1 cellular context compared by ENCODE assay signal in the genomic region with DNA sequence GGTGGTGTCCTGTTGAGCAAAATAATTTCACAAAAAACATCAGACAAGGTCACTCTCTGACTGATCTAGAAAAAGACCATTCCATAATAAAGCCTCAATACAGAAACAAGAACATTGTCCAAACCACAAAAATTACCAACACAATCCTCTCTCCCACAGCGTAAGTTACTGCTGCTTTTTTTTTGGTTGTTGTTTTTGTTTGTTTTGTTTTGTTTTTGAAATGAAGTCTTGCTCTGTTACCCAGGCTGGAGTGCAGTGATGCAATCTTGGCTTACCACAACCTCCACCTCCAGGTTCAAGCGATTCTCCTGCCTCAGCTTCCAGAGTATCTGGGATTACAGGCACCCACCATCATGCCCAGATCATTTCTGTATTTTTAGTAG.
TF ChIP-seq lines count a peak whose summit lies in the region.

No MANE protein-coding gene starts in this region.

TF ChIP-seq in IMR-90, 13 proteins besides CTCF, POLR2A, EP300 and RAD21:
- TF ChIP-seq CEBPB (IDR thresholded peaks at IDR 0.05; ENCODE audit: low read depth, low read length) (no peak), BHLHE40 (IDR thresholded peaks at IDR 0.05; ENCODE audit: low read depth, low read length) (no peak), NFE2L2 (IDR thresholded peaks at IDR 0.05; ENCODE audit: low read depth, low read length) (no peak), SMC3 (IDR thresholded peaks at IDR 0.05; ENCODE audit: low read depth, low read length) (no peak), MAZ (IDR thresholded peaks at IDR 0.05; ENCODE audit: borderline replicate concordance, low read depth, low read length) (no peak), MXI1 (IDR thresholded peaks at IDR 0.05; ENCODE audit: borderline replicate concordance, low read depth, low read length) (no peak), CHD1 (IDR thresholded peaks at IDR 0.05; ENCODE audit: low read depth, low read length) (no peak), RFX5 (IDR thresholded peaks at IDR 0.05; ENCODE audit: low read depth, low read length) (no peak), MAFK (IDR thresholded peaks at IDR 0.05; ENCODE audit: low read depth, low read length) (no peak), RCOR1 (IDR thresholded peaks at IDR 0.05; ENCODE audit: insufficient replicate concordance, low read length) (no peak), FOS (IDR thresholded peaks at IDR 0.05; ENCODE audit: low read depth, low read length) (no peak)
- TF ChIP-seq, protein P1, sequence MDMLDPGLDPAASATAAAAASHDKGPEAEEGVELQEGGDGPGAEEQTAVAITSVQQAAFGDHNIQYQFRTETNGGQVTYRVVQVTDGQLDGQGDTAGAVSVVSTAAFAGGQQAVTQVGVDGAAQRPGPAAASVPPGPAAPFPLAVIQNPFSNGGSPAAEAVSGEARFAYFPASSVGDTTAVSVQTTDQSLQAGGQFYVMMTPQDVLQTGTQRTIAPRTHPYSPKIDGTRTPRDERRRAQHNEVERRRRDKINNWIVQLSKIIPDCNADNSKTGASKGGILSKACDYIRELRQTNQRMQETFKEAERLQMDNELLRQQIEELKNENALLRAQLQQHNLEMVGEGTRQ (IDR thresholded peaks at IDR 0.05; ENCODE audit: low read depth, low read length): no peak
- TF ChIP-seq, protein P2, sequence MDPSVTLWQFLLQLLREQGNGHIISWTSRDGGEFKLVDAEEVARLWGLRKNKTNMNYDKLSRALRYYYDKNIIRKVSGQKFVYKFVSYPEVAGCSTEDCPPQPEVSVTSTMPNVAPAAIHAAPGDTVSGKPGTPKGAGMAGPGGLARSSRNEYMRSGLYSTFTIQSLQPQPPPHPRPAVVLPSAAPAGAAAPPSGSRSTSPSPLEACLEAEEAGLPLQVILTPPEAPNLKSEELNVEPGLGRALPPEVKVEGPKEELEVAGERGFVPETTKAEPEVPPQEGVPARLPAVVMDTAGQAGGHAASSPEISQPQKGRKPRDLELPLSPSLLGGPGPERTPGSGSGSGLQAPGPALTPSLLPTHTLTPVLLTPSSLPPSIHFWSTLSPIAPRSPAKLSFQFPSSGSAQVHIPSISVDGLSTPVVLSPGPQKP (IDR thresholded peaks at IDR 0.05; ENCODE audit: borderline replicate concordance, low read depth, low read length): no peak
TF ChIP-seq in IMR-90: peak in this region for 0.
